In the genomic region with DNA sequence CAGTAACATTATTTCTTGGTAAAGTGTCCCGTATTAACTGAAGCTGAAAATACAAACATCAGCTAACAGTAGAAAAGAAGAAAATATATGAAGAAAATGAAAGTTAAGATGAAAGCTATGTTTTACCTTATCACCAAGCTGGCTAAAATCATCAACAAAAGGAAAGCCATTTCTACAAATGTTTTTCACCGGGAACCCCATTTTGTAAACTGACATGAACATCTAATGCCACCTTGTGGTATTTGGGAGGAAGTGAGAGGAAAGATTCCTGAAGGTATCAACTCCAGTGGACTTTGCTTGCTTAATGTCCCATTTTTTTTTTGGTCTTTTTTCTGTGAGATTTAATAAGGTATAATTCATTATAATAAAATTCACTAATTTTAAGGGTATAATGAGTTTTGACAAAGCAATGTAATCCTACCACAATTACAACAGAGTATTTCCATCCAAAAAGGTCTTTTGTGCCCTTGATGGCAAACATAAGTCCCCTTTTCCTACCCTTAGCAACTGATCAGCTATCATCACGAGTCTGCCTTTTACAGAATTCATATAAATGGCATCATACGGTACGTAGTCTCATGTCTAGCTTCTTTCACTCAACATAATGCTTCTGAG, we compare ENCODE assay signal across 8 cellular contexts. TPM values are rescaled to one million over a fixed set of nuclear protein-coding genes. Genes with fewer than 3 reads are reported as not detected.
A peak's percentile ranks its signal among the peaks of the same experiment; 100 is the strongest.
DNase-seq lines count a peak whose midpoint lies in the region; TF ChIP-seq lines count a peak whose summit lies in the region.

No MANE protein-coding gene starts in this region.

- H3K27me3 ChIP-seq in GM23248 (replicated peaks; ENCODE audit: insufficient read depth), result no peaks in the 10 kb centered on the region

- DNase-seq in CD1c-positive myeloid dendritic cell (ENCODE audit: extremely low spot score), result peak; percentile 59
- peak; percentile 86 for DNase-seq in GM23248
- peak; percentile 35 for DNase-seq in NCI-H526 treated with DMSO at 0.1 percent for 48 hours (lab: John Stamatoyannopoulos, UW)
- DNase-seq in MCF 10A (ENCODE audit: unreplicated experiment), result peak; percentile 71
- peak; percentile 81 for DNase-seq in left kidney (ENCODE audit: low read depth, low spot score)
- DNase-seq in type B pancreatic cell (ENCODE audit: extremely low spot score, unreplicated experiment), result no peak
- no peak for DNase-seq in occipital lobe (lab: John Stamatoyannopoulos, UW)
- no peak for DNase-seq in effector CD4-positive, alpha-beta T cell

- TF ChIP-seq CTCF in MCF 10A (IDR thresholded peaks at IDR 0.05; ENCODE audit: unreplicated experiment) (peak; percentile 75), type B pancreatic cell (conservative IDR thresholded peaks at IDR 0.05) (peak; percentile 89)

- no peak overlapping the region for H3K4me3 Mint-ChIP-seq in MCF 10A (ENCODE audit: unreplicated experiment)
- H3K4me3 Mint-ChIP-seq in type B pancreatic cell, result peak overlapping the region; percentile 65

- 40% methylated on average over 5 of the region's 5 CpGs for WGBS in GM23248 (ENCODE audit: low coverage in 1 of 2, low lambda C conversion rate in 2 of 2, missing lambda C conversion rate in 2 of 2), 2 experiments

- H3K27ac Mint-ChIP-seq in MCF 10A (ENCODE audit: low read depth, unreplicated experiment), result peak overlapping the region; percentile 72
- peak overlapping the region; percentile 88 for H3K27ac Mint-ChIP-seq in type B pancreatic cell

- peaks cover 88% of the 10 kb centered on the region for H3K79me2 ChIP-seq in GM23248 (ENCODE audit: insufficient read depth)

- peak overlapping the region; percentile 28; the same call in 1 of the 2 replicates for H3K27ac ChIP-seq in GM23248

- H3K9me2 ChIP-seq in GM23248 (ENCODE audit: insufficient read depth), result no peaks in the 10 kb centered on the region

- intact Hi-C loops in MCF 10A (cut with micrococcal nuclease), result loop anchor here (1.0 to 5.0 kb wide), 4 partner anchors 34 to 134 kb away; partner anchors contain the start of gene ATP13A2

- no peaks in the 10 kb centered on the region for H3K27me3 Mint-ChIP-seq in MCF 10A (ENCODE audit: insufficient read depth, unreplicated experiment)
- no peaks in the 10 kb centered on the region for H3K27me3 Mint-ChIP-seq in type B pancreatic cell

- peak overlapping the region; percentile 57 for H3K4me3 ChIP-seq in GM23248

- in situ Hi-C loops in GM23248 (cut with MboI), result no loop called here

- H3K4me2 ChIP-seq in GM23248 (ENCODE audit: unreplicated experiment), result peak overlapping the region; percentile 77

- no TSS peak for BruUV-seq in MCF 10A (replicated peaks; lab: Mats Ljungman, UMichigan)

- CTCF ChIA-PET in MCF 10A (lab: Yijun Ruan, JAX), result interaction anchor here (0.6 to 6.9 kb wide), 16 partner anchors 9 to 1210 kb away, joined by 3 to 56 read pairs (median 4); no protein-coding TSS in a partner anchor

- peaks cover 81% of the 10 kb centered on the region for H3K36me3 Mint-ChIP-seq in MCF 10A (ENCODE audit: insufficient read depth, unreplicated experiment)
- H3K36me3 Mint-ChIP-seq in type B pancreatic cell, result peaks cover 18% of the 10 kb centered on the region

- H3K9me3 Mint-ChIP-seq in MCF 10A (ENCODE audit: unreplicated experiment) (no peaks in the 10 kb centered on the region), type B pancreatic cell (no peaks in the 10 kb centered on the region)

- peak overlapping the region; percentile 69 for H2AFZ ChIP-seq in GM23248

- peak overlapping the region; percentile 48 for H3K9ac ChIP-seq in GM23248

- POLR2A ChIA-PET in MCF 10A (lab: Yijun Ruan, JAX), result interaction anchor here (0.7 to 1.4 kb wide), 12 partner anchors 16 to 258 kb away, joined by 3 to 8 read pairs (median 3); no protein-coding TSS in a partner anchor

- H3K36me3 ChIP-seq in GM23248 (ENCODE audit: low read depth), result peaks cover 33% of the 10 kb centered on the region

- peaks cover 3% of the 10 kb centered on the region; the same call in 1 of the 2 replicates for H3K4me1 ChIP-seq in GM23248 (ENCODE audit: insufficient read depth)

- H3K9me3 ChIP-seq in GM23248 (ENCODE audit: low read depth), result no peaks in the 10 kb centered on the region

- H4K20me1 ChIP-seq in GM23248 (ENCODE audit: insufficient read depth), result no peaks in the 10 kb centered on the region

- peaks cover 5% of the 10 kb centered on the region; the same call in 1 of the 2 replicates for H3F3A ChIP-seq in GM23248 (ENCODE audit: insufficient read depth)

- H3K4me1 Mint-ChIP-seq in MCF 10A (ENCODE audit: insufficient read depth, unreplicated experiment) (peaks cover 13% of the 10 kb centered on the region), type B pancreatic cell (ENCODE audit: unreplicated experiment) (peaks cover 17% of the 10 kb centered on the region)

RNA-seq across cellular contexts. Expression of gene SDHB, which starts 7.7 kb away (rescaled TPM):
- total RNA-seq in GM23248 (2014; rRNA removed; shearing (Covaris generic)), result 84.1 and 126 TPM in 2 replicates
- polyA plus RNA-seq in GM23248 (2016; fragmentation: Nextera tagmentation; extraction: Ambion mirVana), result 124 and 132 TPM in 2 replicates
- total RNA-seq in MCF 10A (2022) (166 and 189 TPM in 2 replicates), type B pancreatic cell (ENCODE audit: low replicate concordance) (72.7 and 101 TPM in 2 replicates), occipital lobe (67.1 TPM)

RNA-seq across cellular contexts. Expression of gene ATP13A2, which starts 34.4 kb away (rescaled TPM):
- 29.6 and 44.6 TPM in 2 replicates for total RNA-seq in GM23248 (2014; rRNA removed; shearing (Covaris generic))
- 30.5 and 32.4 TPM in 2 replicates for polyA plus RNA-seq in GM23248 (2016; fragmentation: Nextera tagmentation; extraction: Ambion mirVana)
- 59.4 and 61.3 TPM in 2 replicates for total RNA-seq in MCF 10A (2022)
- 66.4 and 80.3 TPM in 2 replicates for total RNA-seq in type B pancreatic cell (ENCODE audit: low replicate concordance)
- total RNA-seq in occipital lobe, result 59.4 TPM

Comparison
In these comparisons a context has a peak if more than half of its experiments do, and no peak if none do; other contexts are left out.
1. DNase-seq: peak in CD1c-positive myeloid dendritic cell (single experiment), GM23248 (single experiment), NCI-H526 treated with DMSO at 0.1 percent for 48 hours (single experiment), MCF 10A (single experiment) and left kidney (single experiment); none in type B pancreatic cell (single experiment), occipital lobe (single experiment) and effector CD4-positive, alpha-beta T cell (single experiment).